Comparison of ENCODE assay signal across 8 cellular contexts in genomic region chr1:16243936-16244649, GRCh38. TPM values are rescaled to one million over a fixed set of nuclear protein-coding genes. Genes with fewer than 3 reads are reported as not detected.
DNase-seq lines count a peak whose midpoint lies in the region; ATAC-seq and TF ChIP-seq lines count a peak whose summit lies in the region.

No MANE protein-coding gene starts in this region.

- H3K9me3 Mint-ChIP-seq in type B pancreatic cell, result no peaks in the 10 kb centered on the region

- intact Hi-C loops in posterior cingulate gyrus (cut with DNase I), result loop anchor here (2.0 to 10.0 kb wide), 3 partner anchors 57 to 165 kb away; partner anchors contain the start of gene SZRD1

- TF ChIP-seq CTCF in type B pancreatic cell (conservative IDR thresholded peaks at IDR 0.05), result peak; percentile 89

- peaks cover 17% of the 10 kb centered on the region for H3K4me1 Mint-ChIP-seq in type B pancreatic cell (ENCODE audit: unreplicated experiment)

- no peak for ATAC-seq in HG02884 (IDR thresholded peaks at IDR 0.05; ENCODE audit: unreplicated experiment)

- peaks cover 6% of the 10 kb centered on the region for H3K36me3 Mint-ChIP-seq in type B pancreatic cell

- H3K27ac ChIP-seq in SK-N-MC, result no peak overlapping the region

- no peak overlapping the region for H3K9ac ChIP-seq in SK-N-MC (ENCODE audit: insufficient read length)

- no peak overlapping the region for H3K4me3 Mint-ChIP-seq in type B pancreatic cell

- peak overlapping the region; percentile 77 for H3K27ac Mint-ChIP-seq in type B pancreatic cell

- H3K36me3 ChIP-seq in SK-N-MC (ENCODE audit: insufficient read depth, low read length), result peaks cover 8% of the 10 kb centered on the region; the same call in 1 of the 2 replicates

- no peaks in the 10 kb centered on the region for H3K27me3 Mint-ChIP-seq in type B pancreatic cell

- H3K9me3 ChIP-seq in SK-N-MC (ENCODE audit: low read depth, low read length), result no peaks in the 10 kb centered on the region

- no peak overlapping the region for H3K4me3 ChIP-seq in SK-N-MC

- DNase-seq in GM04504 (ENCODE audit: low read depth) (peak; percentile 73), NAMALWA (ENCODE audit: low spot score) (peak; percentile 93), SK-N-MC (ENCODE audit: low read depth, low spot score) (peak; percentile 55), glomerular visceral epithelial cell (ENCODE audit: extremely low spot score) (peak; percentile 79), posterior cingulate gyrus (peak; percentile 40 to 93 (median 74)), type B pancreatic cell (ENCODE audit: extremely low spot score, unreplicated experiment) (no peak)
- DNase-seq in activated naive CD4-positive, alpha-beta T cell (lab: John Stamatoyannopoulos, UW), result peak; percentile 27 to 66 (median 54)

RNA-seq across cellular contexts. Expression of gene CPLANE2, which starts 7.1 kb away (rescaled TPM):
- total RNA-seq in type B pancreatic cell (ENCODE audit: low replicate concordance), result 11.1 and 12.9 TPM in 2 replicates

RNA-seq across cellular contexts. Expression of gene ARHGEF19, which starts 31.6 kb away (rescaled TPM):
- total RNA-seq in type B pancreatic cell (ENCODE audit: low replicate concordance), result 20.2 and 29.5 TPM in 2 replicates
